ENCODE assay signal across 24 cellular contexts in the genomic region with DNA sequence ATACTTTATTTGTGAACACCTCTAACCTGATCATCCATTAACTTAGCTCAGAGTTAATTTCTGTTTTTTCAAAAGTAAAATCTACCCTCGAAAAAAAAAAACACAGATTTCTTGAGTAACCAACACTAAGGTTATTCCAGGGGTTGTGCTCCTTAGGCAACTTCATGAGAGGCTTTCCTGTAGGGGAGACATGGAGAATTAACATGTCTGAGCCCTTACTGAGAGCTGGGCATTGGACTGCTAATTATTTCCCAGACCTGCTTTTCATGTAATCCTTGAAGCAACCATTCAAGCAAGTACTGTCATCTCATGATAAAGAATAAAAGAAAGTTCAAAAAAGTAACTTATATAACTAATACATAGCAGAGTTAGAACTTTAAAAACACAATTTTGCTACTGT. TPM values are rescaled to one million over a fixed set of nuclear protein-coding genes. Genes with fewer than 3 reads are reported as not detected.
DNase-seq lines count a peak whose midpoint lies in the region; ATAC-seq, FAIRE-seq and TF ChIP-seq lines count a peak whose summit lies in the region.
"Had no signal": no experiment of that assay in that cellular context is flagged by ENCODE, and none has a peak within 500 bp of the region (broad histone marks: within the 10 kb centered on the region; RNA-seq: fewer than 3 reads in every experiment).

No MANE protein-coding gene starts in this region.

- H3K36me3 ChIP-seq in mammary epithelial cell (ENCODE audit: insufficient read depth, low read length) = no peaks in the 10 kb centered on the region
- H3K36me3 ChIP-seq in IMR-90 (ENCODE audit: control insufficient read depth, insufficient read depth, low read length) = no peaks in the 10 kb centered on the region
- no peaks in the 10 kb centered on the region for H3K36me3 ChIP-seq in astrocyte (ENCODE audit: insufficient read depth, low read length)
- no peaks in the 10 kb centered on the region for H3K36me3 ChIP-seq in Karpas-422 (ENCODE audit: insufficient read depth, low read length)
- H3K36me3 ChIP-seq in uterus = no peaks in the 10 kb centered on the region
- H3K36me3 ChIP-seq: BLaER1 treated with 17β-estradiol and CSF1 and Interleukin-3, amounts not matched to agents 10 nM and 100 nM had no signal

- H3K9me3 Mint-ChIP-seq in MCF 10A (ENCODE audit: unreplicated experiment) (no peaks in the 10 kb centered on the region), astrocyte (ENCODE audit: unreplicated experiment) (peaks cover 3% of the 10 kb centered on the region)
- H3K9me3 Mint-ChIP-seq: HFFc6, IgD-negative memory B cell had no signal

- H3K4me1 ChIP-seq in mammary epithelial cell (ENCODE audit: insufficient read depth, low read length) (peaks cover 44% of the 10 kb centered on the region), IMR-90 (ENCODE audit: control insufficient read depth, insufficient read depth, low read length) (no peaks in the 10 kb centered on the region), astrocyte (ENCODE audit: insufficient read depth, low read length) (peaks cover 19% of the 10 kb centered on the region), right cardiac atrium (ENCODE audit: control insufficient read depth, insufficient read depth, low read length) (peaks cover 8% of the 10 kb centered on the region), Karpas-422 (ENCODE audit: low read length) (peaks cover 17% of the 10 kb centered on the region), uterus (no peaks in the 10 kb centered on the region)

- intact Hi-C loops in mammary epithelial cell (cut with micrococcal nuclease) = no loop called here
- intact Hi-C loops in MCF 10A (cut with micrococcal nuclease) = no loop called here
- intact Hi-C loops in IMR-90 (cut with micrococcal nuclease) = no loop called here
- intact Hi-C loops in right cardiac atrium (cut with DNase I) = no loop called here
- intact Hi-C loops in uterus (cut with DNase I; ENCODE audit: low total_unique reads) = no loop called here

- H3K18ac ChIP-seq in IMR-90 (ENCODE audit: low read depth, low read length) = no peak overlapping the region

- no peak overlapping the region for H4K5ac ChIP-seq in IMR-90 (ENCODE audit: low read depth, low read length)

- no peak overlapping the region for H2BK5ac ChIP-seq in IMR-90 (ENCODE audit: low read depth, low read length, poor library complexity, severe bottlenecking)

- H2AFZ ChIP-seq in mammary epithelial cell (ENCODE audit: low read depth, low read length) = peak overlapping the region; percentile 36
- H2AFZ ChIP-seq in IMR-90 (replicated peaks; ENCODE audit: low read length, poor library complexity) = no peak overlapping the region
- H2AFZ ChIP-seq in astrocyte (ENCODE audit: low read depth, low read length) = no peak overlapping the region
- no peak overlapping the region for H2AFZ ChIP-seq in Karpas-422 (ENCODE audit: low read length)

- in situ Hi-C loops in mammary epithelial cell (cut with MboI; ENCODE audit: low sequenced_read_pairs in 2 of 2) (no loop called here), IMR-90 (cut with MboI; ENCODE audit: low sequenced_read_pairs) (no loop called here)

- no peaks in the 10 kb centered on the region for H3K79me2 ChIP-seq in mammary epithelial cell (ENCODE audit: insufficient read depth, low read length)
- no peaks in the 10 kb centered on the region for H3K79me2 ChIP-seq in astrocyte (ENCODE audit: insufficient read depth, low read length)
- no peaks in the 10 kb centered on the region for H3K79me2 ChIP-seq in Karpas-422 (ENCODE audit: low read length)

- dilution Hi-C loops in mammary epithelial cell (cut with HindIII; ENCODE audit: low sequenced_read_pairs) (no loop called here), IMR-90 (cut with HindIII; ENCODE audit: low sequenced_read_pairs, unreplicated experiment) (no loop called here)

- H3K4me1 Mint-ChIP-seq in MCF 10A (ENCODE audit: insufficient read depth, unreplicated experiment) (peaks cover 26% of the 10 kb centered on the region), astrocyte (ENCODE audit: low read depth, unreplicated experiment) (peaks cover 40% of the 10 kb centered on the region)

- H4K91ac ChIP-seq in IMR-90 (ENCODE audit: insufficient read depth, low read depth, low read length) = no peak overlapping the region

- H3K27me3 ChIP-seq in mammary epithelial cell (ENCODE audit: insufficient read depth, low read length) (no peaks in the 10 kb centered on the region), IMR-90 (ENCODE audit: control insufficient read depth, insufficient read depth, low read length) (no peaks in the 10 kb centered on the region), astrocyte (ENCODE audit: insufficient read depth, low read length) (no peaks in the 10 kb centered on the region), right cardiac atrium (ENCODE audit: control insufficient read depth, insufficient read depth) (no peaks in the 10 kb centered on the region), Karpas-422 (ENCODE audit: low read length) (no peaks in the 10 kb centered on the region), uterus (no peaks in the 10 kb centered on the region)
- H3K27me3 ChIP-seq: BLaER1 treated with 17β-estradiol and CSF1 and Interleukin-3, amounts not matched to agents 10 nM and 100 nM had no signal

- H3K4me3 ChIP-seq in mammary epithelial cell (replicated peaks in 1 of 3; ENCODE audit: insufficient read depth in 1 of 3, low read depth in 2 of 3, low read length in 3 of 3) (no peak overlapping the region), IMR-90 (ENCODE audit: insufficient read depth, low read depth, low read length) (no peak overlapping the region), astrocyte (ENCODE audit: insufficient read depth, low read depth, low read length) (no peak overlapping the region), right cardiac atrium (ENCODE audit: low read length) (no peak overlapping the region), Karpas-422 (ENCODE audit: low read length) (no peak overlapping the region), uterus (no peak overlapping the region)
- H3K4me3 ChIP-seq: BLaER1 treated with 17β-estradiol and CSF1 and Interleukin-3, amounts not matched to agents 10 nM and 100 nM had no signal

- no peak overlapping the region for H2BK120ac ChIP-seq in IMR-90 (ENCODE audit: low read depth, low read length)

- H4K8ac ChIP-seq in IMR-90 (ENCODE audit: low read depth in 2 of 2, low read length in 2 of 2) = no peak overlapping the region

- no peak overlapping the region for H3K4ac ChIP-seq in IMR-90 (ENCODE audit: low read depth, low read length)

- H3K27ac ChIP-seq in mammary epithelial cell (ENCODE audit: insufficient read depth, low read depth, low read length) (peak overlapping the region; percentile 56), IMR-90 (ENCODE audit: insufficient read depth, low read length) (no peak overlapping the region), astrocyte (ENCODE audit: low read depth, low read length) (no peak overlapping the region), right cardiac atrium (ENCODE audit: low read length) (no peak overlapping the region), Karpas-422 (ENCODE audit: low read length) (no peak overlapping the region), uterus (no peak overlapping the region)

- WGBS in mammary epithelial cell (ENCODE audit: low coverage, missing lambda C conversion rate) = 89% methylated on average over 1 of the region's 1 CpG
- WGBS in IMR-90 (ENCODE audit: extremely low coverage in 2 of 2, insufficient read length in 1 of 2), 2 experiments = no CpG with 5 or more reads among the region's 1 CpG
- 70% methylated on average over 1 of the region's 1 CpG for WGBS in right cardiac atrium

- no peaks in the 10 kb centered on the region for H3K36me3 Mint-ChIP-seq in MCF 10A (ENCODE audit: insufficient read depth, unreplicated experiment)
- no peaks in the 10 kb centered on the region for H3K36me3 Mint-ChIP-seq in astrocyte (ENCODE audit: low read depth, unreplicated experiment)
- H3K36me3 Mint-ChIP-seq: IgD-negative memory B cell had no signal

- H3K4me2 ChIP-seq in mammary epithelial cell (ENCODE audit: insufficient read depth, low read depth, low read length) (no peak overlapping the region), IMR-90 (ENCODE audit: low read depth, low read length) (no peak overlapping the region), astrocyte (ENCODE audit: low read length) (no peak overlapping the region), Karpas-422 (ENCODE audit: low read depth, low read length, poor library complexity, severe bottlenecking) (no peak overlapping the region)

- no peaks in the 10 kb centered on the region for H3K79me1 ChIP-seq in IMR-90 (ENCODE audit: low read depth in 1 of 2, low read length in 2 of 2)

- FAIRE-seq in astrocyte (lab: Jason Lieb, UNC) = no peak
- FAIRE-seq: GM12892, GM18507, H54 had no signal

- no peak for TF ChIP-seq CTCF in mammary epithelial cell (conservative IDR thresholded peaks at IDR 0.05 in 1 of 2, IDR thresholded peaks at IDR 0.05 in 1 of 2; ENCODE audit: extremely low read depth in 1 of 2, insufficient read depth in 1 of 2, low read depth in 1 of 2, low read length in 2 of 2)
- no peak for TF ChIP-seq CTCF in MCF 10A (IDR thresholded peaks at IDR 0.05; ENCODE audit: unreplicated experiment)
- no peak for TF ChIP-seq CTCF in IMR-90 (conservative IDR thresholded peaks at IDR 0.05; ENCODE audit: low read depth, low read length)
- no peak for TF ChIP-seq CTCF in astrocyte (IDR thresholded peaks at IDR 0.05; ENCODE audit: insufficient read depth, low read depth, low read length)
- TF ChIP-seq CTCF in uterus (IDR thresholded peaks at IDR 0.05) = no peak

- no peaks in the 10 kb centered on the region for H3K9me2 ChIP-seq in Karpas-422 (replicated peaks; ENCODE audit: insufficient read depth, low read length)

- H3K27ac Mint-ChIP-seq in MCF 10A (ENCODE audit: low read depth, unreplicated experiment) = no peak overlapping the region
- H3K27ac Mint-ChIP-seq in astrocyte (ENCODE audit: unreplicated experiment) = peak overlapping the region; percentile 90
- H3K27ac Mint-ChIP-seq: CD8-positive, alpha-beta memory T cell; IgD-negative memory B cell had no signal

- H3K4me3 Mint-ChIP-seq in MCF 10A (ENCODE audit: unreplicated experiment) (no peak overlapping the region), astrocyte (ENCODE audit: unreplicated experiment) (no peak overlapping the region)
- H3K4me3 Mint-ChIP-seq: CD8-positive, alpha-beta memory T cell; HFFc6; IgD-negative memory B cell had no signal

- CTCF ChIA-PET in mammary epithelial cell (lab: Charles Lee; ENCODE audit: low non-redundant PET) (no interaction called here), MCF 10A (lab: Yijun Ruan, JAX) (interaction anchor here (0.6 to 1.0 kb wide), 2 partner anchors 36 to 47 kb away, joined by 3 read pairs; no protein-coding TSS in a partner anchor), IMR-90 (lab: Yijun Ruan, JAX) (no interaction called here)

- H4K20me1 ChIP-seq in mammary epithelial cell (ENCODE audit: insufficient read depth, low read length) (no peaks in the 10 kb centered on the region), IMR-90 (ENCODE audit: insufficient read depth, low read length) (no peaks in the 10 kb centered on the region), astrocyte (ENCODE audit: insufficient read depth, low read length) (no peaks in the 10 kb centered on the region), Karpas-422 (ENCODE audit: insufficient read depth, low read depth, low read length) (no peaks in the 10 kb centered on the region)
- H4K20me1 ChIP-seq: BLaER1 treated with 17β-estradiol and CSF1 and Interleukin-3, amounts not matched to agents 10 nM and 100 nM had no signal

- H3K56ac ChIP-seq in IMR-90 (ENCODE audit: extremely low read depth, insufficient read depth, low read length) = no peak overlapping the region

- POLR2A ChIA-PET in MCF 10A (lab: Yijun Ruan, JAX) = interaction anchor here (1.0 kb wide), 1 partner anchor 73 kb away, joined by 3 read pairs; a partner anchor contains a TSS
- POLR2A ChIA-PET in IMR-90 (lab: Charles Lee; ENCODE audit: unreplicated experiment) = interaction anchor here (0.7 kb wide), 1 partner anchor 49 kb away, joined by 3 read pairs; no protein-coding TSS in a partner anchor

- 0 out of 2 replicates have a peak overlapping the region, but pooled peaks have one; percentile 62 for H2BK20ac ChIP-seq in IMR-90 (ENCODE audit: low read depth, low read length)

- no TSS peak for BruUV-seq in mammary epithelial cell (replicated peaks; lab: Mats Ljungman, UMichigan)
- no TSS peak for BruUV-seq in MCF 10A (replicated peaks; lab: Mats Ljungman, UMichigan)
- BruUV-seq in IMR-90 (replicated peaks; lab: Mats Ljungman, UMichigan) = no TSS peak

- no peaks in the 10 kb centered on the region for H3K9me3 ChIP-seq in mammary epithelial cell (replicated peaks; ENCODE audit: insufficient read depth, low read length)
- no peaks in the 10 kb centered on the region for H3K9me3 ChIP-seq in IMR-90 (ENCODE audit: control insufficient read depth, insufficient read depth, low read length)
- no peaks in the 10 kb centered on the region for H3K9me3 ChIP-seq in astrocyte (ENCODE audit: insufficient read depth, low read depth, low read length)
- no peaks in the 10 kb centered on the region for H3K9me3 ChIP-seq in right cardiac atrium (ENCODE audit: control insufficient read depth, low read length)
- no peaks in the 10 kb centered on the region for H3K9me3 ChIP-seq in Karpas-422 (ENCODE audit: low read length)
- H3K9me3 ChIP-seq in uterus = no peaks in the 10 kb centered on the region

- no peak overlapping the region for H3K9ac ChIP-seq in mammary epithelial cell (ENCODE audit: insufficient read depth, low read length)
- H3K9ac ChIP-seq in IMR-90 (ENCODE audit: low read depth, low read length) = no peak overlapping the region
- no peak overlapping the region for H3K9ac ChIP-seq in astrocyte (ENCODE audit: low read length)
- H3K9ac ChIP-seq in Karpas-422 (ENCODE audit: low read length) = no peak overlapping the region
- H3K9ac ChIP-seq: BLaER1 treated with 17β-estradiol and CSF1 and Interleukin-3, amounts not matched to agents 10 nM and 100 nM had no signal

- peaks cover 6% of the 10 kb centered on the region for H3K9me1 ChIP-seq in IMR-90 (ENCODE audit: insufficient read depth, low read length)

- no peak overlapping the region; the same call in 1 of the 2 replicates for H2AK5ac ChIP-seq in IMR-90 (ENCODE audit: low read depth, low read length)

- no peak overlapping the region for H2BK15ac ChIP-seq in IMR-90 (ENCODE audit: low read depth, low read length)

- ATAC-seq in IMR-90 (ENCODE audit: low read depth) = no peak
- no peak for ATAC-seq in right cardiac atrium

- TF ChIP-seq POLR2A in IMR-90 (IDR thresholded peaks at IDR 0.05; ENCODE audit: low read depth, low read length) (no peak), uterus (IDR thresholded peaks at IDR 0.05) (no peak)

- no peak overlapping the region for H2AK9ac ChIP-seq in IMR-90 (replicated peaks; ENCODE audit: low read depth, low read length, poor library complexity)

- TF ChIP-seq RAD21 in IMR-90 (IDR thresholded peaks at IDR 0.05; ENCODE audit: low read length) = no peak

- no peak overlapping the region for H3K23ac ChIP-seq in IMR-90 (ENCODE audit: low read depth, low read length)

- H3K27me3 Mint-ChIP-seq in MCF 10A (ENCODE audit: insufficient read depth, unreplicated experiment) = no peaks in the 10 kb centered on the region
- no peaks in the 10 kb centered on the region for H3K27me3 Mint-ChIP-seq in astrocyte (ENCODE audit: low read depth, unreplicated experiment)

- no peak for DNase-seq in mammary epithelial cell
- no peak for DNase-seq in MCF 10A (ENCODE audit: unreplicated experiment)
- no peak for DNase-seq in IMR-90
- DNase-seq in astrocyte (ENCODE audit: low read depth) = no peak
- DNase-seq in renal cortical epithelial cell (ENCODE audit: low read depth) = peak; percentile 72
- no peak for DNase-seq in right cardiac atrium
- no peak for DNase-seq in Karpas-422
- DNase-seq in uterus = no peak
- DNase-seq: CD8-positive, alpha-beta memory T cell; HFFc6; Kasumi-1; NCI-H1417 treated with DMSO at 0.1 percent for 48 hours; NCI-H187 treated with DMSO at 0.1 percent for 48 hours; NCI-H345; NCI-H524 treated with DMSO at 0.1 percent for 48 hours; NK-92 treated with Interleukin-12 subunit alpha and Interleukin-12 subunit beta, amount 100 ng/mL, for 24 hours; RPMI8226; T-helper 2 cell had no signal

- 0 out of 2 replicates have a peak overlapping the region, but pooled peaks have one; percentile 34 for H3K14ac ChIP-seq in IMR-90 (replicated peaks; ENCODE audit: low read depth, low read length)

RNA-seq across cellular contexts. Expression of a gene that starts 13.5 kb away (rescaled TPM):
- total RNA-seq in mammary epithelial cell (not detected), MCF 10A (2022) (not detected in 2 replicates), IMR-90 (2012; rRNA removed) (under 0.01 TPM in 2 replicates), astrocyte (0.30 TPM in 1 of 2 replicates, not detected in the other), renal cortical epithelial cell (not detected in 2 replicates), right cardiac atrium (1 to 10 TPM; 1.8 to 6.6 (median 2.9) TPM), uterus (1 to 10 TPM in 1 of 4 donors, under 1 TPM in 1, not detected in 2; 0.83 to 2.7 TPM)
- polyA plus RNA-seq in mammary epithelial cell (not detected), IMR-90 (2012; rRNA removed) (0.02 and 0.03 TPM in 2 replicates), right cardiac atrium (2.7 TPM)
- polyA minus RNA-seq in mammary epithelial cell = not detected
- polyA plus RNA-seq in IMR-90 (2012; cell fraction: cytosol; rRNA removed) = 0.04 TPM in 1 of 2 replicates, not detected in the other
- polyA plus RNA-seq in IMR-90 (2012; cell fraction: nucleus; rRNA removed; ENCODE audit: low replicate concordance) = 0.34 and 0.37 TPM in 2 replicates
- total RNA-seq in Karpas-422 (2014; rRNA removed; shearing (Covaris generic); ENCODE audit: low replicate concordance) = 0.19 and 1.3 TPM in 2 replicates
- total RNA-seq: CD8-positive, alpha-beta memory T cell; HT1080 had no signal
- polyA plus RNA-seq: IgD-negative memory B cell had no signal

RNA-seq across cellular contexts. Expression of a gene that starts 54.2 kb away (rescaled TPM):
- 1 to 10 TPM; 1.2 to 1.8 TPM for total RNA-seq in mammary epithelial cell
- polyA plus RNA-seq in mammary epithelial cell = 0.40 TPM
- polyA minus RNA-seq in mammary epithelial cell = not detected
- total RNA-seq in MCF 10A (2022) = 0.96 and 1.4 TPM in 2 replicates
- 0.28 and 0.36 TPM in 2 replicates for total RNA-seq in IMR-90 (2012; rRNA removed)
- 0.76 and 1.1 TPM in 2 replicates for polyA plus RNA-seq in IMR-90 (2012; rRNA removed)
- 1.3 and 1.6 TPM in 2 replicates for polyA plus RNA-seq in IMR-90 (2012; cell fraction: cytosol; rRNA removed)
- polyA plus RNA-seq in IMR-90 (2012; cell fraction: nucleus; rRNA removed; ENCODE audit: low replicate concordance) = 2.9 and 7.6 TPM in 2 replicates
- total RNA-seq in astrocyte = 2.2 and 3.9 TPM in 2 replicates
- total RNA-seq in renal cortical epithelial cell = 0.17 and 0.80 TPM in 2 replicates
- 1 to 10 TPM; 3.7 to 5.6 (median 4.8) TPM for total RNA-seq in right cardiac atrium
- polyA plus RNA-seq in right cardiac atrium = 6.6 TPM
- total RNA-seq in Karpas-422 (2014; rRNA removed; shearing (Covaris generic); ENCODE audit: low replicate concordance) = 65.9 and 86.7 TPM in 2 replicates
- total RNA-seq in uterus = 1 to 10 TPM in 3 of 4 donors, not detected in 1; 3.3 to 9.9 (median 8.9) TPM
